In the genomic region with DNA sequence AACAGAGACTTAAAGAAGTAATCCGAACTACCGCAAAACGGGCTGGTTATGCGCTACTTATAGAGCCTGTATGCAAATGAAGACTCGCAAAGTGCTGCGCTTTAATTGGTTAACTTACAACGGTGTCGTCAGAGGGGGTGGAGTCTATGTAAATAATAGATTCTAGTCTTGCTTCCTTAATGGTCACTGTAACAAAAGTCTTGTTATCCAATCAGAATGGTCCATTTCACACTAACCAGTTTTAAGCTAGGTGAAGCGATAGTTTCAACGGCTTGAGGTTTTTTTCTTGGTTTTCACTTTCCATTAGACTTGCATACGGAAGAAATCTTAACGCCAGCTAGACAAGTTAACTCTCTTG, we compare ENCODE assay signal across 8 cellular contexts.
A peak's percentile ranks its signal among the peaks of the same experiment; 100 is the strongest.
DNase-seq lines count a peak whose midpoint lies in the region; ATAC-seq, FAIRE-seq and TF ChIP-seq lines count a peak whose summit lies in the region.
"Not testable (repeated sequence)": the region's sequence is repeated elsewhere in the genome, so short reads cannot be mapped to it uniquely, and the experiment has no call there.

No MANE protein-coding gene starts in this region.

- not testable (repeated sequence) for H3K4me1 Mint-ChIP-seq in astrocyte (ENCODE audit: low read depth, unreplicated experiment); naive B cell; stimulated activated naive B cell treated with anti-CD40 and anti-IgM and Interleukin-4, amounts not matched to agents 10 μg/mL and 1 μg/mL and 100 μg/mL, for 72 hours

- H3K4me3 ChIP-seq in ACC112 (ENCODE audit: low read depth, low read length) = peak overlapping the region; percentile 69
- H3K4me3 ChIP-seq in HCT116 (replicated peaks in 1 of 2; ENCODE audit: low read depth in 1 of 2, low read length in 2 of 2) = not testable (repeated sequence)
- H3K4me3 ChIP-seq in SK-N-SH (ENCODE audit: low read depth in 2 of 2, low read length in 1 of 2) = peak overlapping the region; percentile 45 to 66
- H3K4me3 ChIP-seq in astrocyte (ENCODE audit: insufficient read depth, low read depth, low read length) = peak overlapping the region; percentile 59
- H3K4me3 ChIP-seq in endothelial cell of umbilical vein (replicated peaks in 1 of 3; ENCODE audit: insufficient read depth in 1 of 3, low read depth in 1 of 3, low read length in 3 of 3) = peak overlapping the region in 2 of 3 experiments; percentile 32 to 45

- POLR2A ChIA-PET in HCT116 (lab: Charles Lee); SK-N-SH (lab: Yijun Ruan, JAX); endothelial cell of umbilical vein (lab: Charles Lee): not testable (repeated sequence)

- H3K79me2 ChIP-seq in ACC112 (ENCODE audit: control insufficient read depth, insufficient read depth, low read length, unreplicated experiment); HCT116 (ENCODE audit: insufficient read depth, low read length); SK-N-SH (ENCODE audit: insufficient read depth); astrocyte (ENCODE audit: insufficient read depth, low read length); endothelial cell of umbilical vein (ENCODE audit: control insufficient read depth, insufficient read depth, low read length): not testable (repeated sequence)

- H3K9me1 ChIP-seq in endothelial cell of umbilical vein (replicated peaks; ENCODE audit: control insufficient read depth, extremely low read depth, insufficient read depth, low read length) = not testable (repeated sequence)

- H3K36me3 Mint-ChIP-seq in astrocyte (ENCODE audit: low read depth, unreplicated experiment); naive B cell; stimulated activated naive B cell treated with anti-CD40 and anti-IgM and Interleukin-4, amounts not matched to agents 10 μg/mL and 1 μg/mL and 100 μg/mL, for 72 hours: not testable (repeated sequence)

- peak overlapping the region; percentile 80 for H3K4me3 Mint-ChIP-seq in astrocyte (ENCODE audit: unreplicated experiment)
- H3K4me3 Mint-ChIP-seq in naive B cell = peak overlapping the region in 3 of 8 donors; percentile 25 to 69 (median 68)
- H3K4me3 Mint-ChIP-seq in stimulated activated naive B cell treated with anti-CD40 and anti-IgM and Interleukin-4, amounts not matched to agents 10 μg/mL and 1 μg/mL and 100 μg/mL, for 72 hours = not testable (repeated sequence)

- RAD21 ChIA-PET in HCT116 (lab: Charles Lee; ENCODE audit: low non-redundant PET in 1 of 2, low total read pairs in 2 of 2, uncharacterized antibody in 2 of 2, unreplicated experiment in 2 of 2) = not testable (repeated sequence)

- not testable (repeated sequence) for TF ChIP-seq POLR2A in HCT116 (IDR thresholded peaks at IDR 0.05; ENCODE audit: borderline replicate concordance, extremely low read depth, insufficient read depth, insufficient read length); endothelial cell of umbilical vein (IDR thresholded peaks at IDR 0.05; ENCODE audit: low read depth, low read length)

- dilution Hi-C loops in endothelial cell of umbilical vein (cut with MboI; ENCODE audit: extremely low pct_ligation_motif_present, low sequenced_read_pairs) = not testable (repeated sequence)

- BruUV-seq in HCT116 (replicated peaks; lab: Mats Ljungman, UMichigan); endothelial cell of umbilical vein (replicated peaks; lab: Mats Ljungman, UMichigan): not testable (repeated sequence)

- not testable (repeated sequence) for H2AFZ ChIP-seq in ACC112 (ENCODE audit: low read length, unreplicated experiment); HCT116 (ENCODE audit: low read depth, low read length, poor library complexity, severe bottlenecking)
- H2AFZ ChIP-seq in SK-N-SH (ENCODE audit: low read depth) (peak overlapping the region; percentile 85; the same call in 1 of the 2 replicates), astrocyte (ENCODE audit: low read depth, low read length) (peak overlapping the region; percentile 34), endothelial cell of umbilical vein (ENCODE audit: low read depth, low read length) (peak overlapping the region; percentile 79)

- H3K27me3 ChIP-seq in ACC112 (ENCODE audit: insufficient read depth, low read length); HCT116 (ENCODE audit: insufficient read depth, low read length); SK-N-SH (ENCODE audit: insufficient read depth); astrocyte (ENCODE audit: insufficient read depth, low read length); endothelial cell of umbilical vein (ENCODE audit: control insufficient read depth in 2 of 2, insufficient read depth in 2 of 2, low read length in 2 of 2): not testable (repeated sequence)

- H3K9me2 ChIP-seq in HCT116 (ENCODE audit: insufficient read depth); SK-N-SH: not testable (repeated sequence)

- not testable (repeated sequence) for H4K20me1 ChIP-seq in HCT116 (ENCODE audit: insufficient read depth); SK-N-SH (ENCODE audit: insufficient read depth); astrocyte (ENCODE audit: insufficient read depth, low read length); endothelial cell of umbilical vein (replicated peaks; ENCODE audit: control insufficient read depth, extremely low read depth, insufficient read depth, low read length)

- TF ChIP-seq EP300 in SK-N-SH (IDR thresholded peaks at IDR 0.05; ENCODE audit: borderline replicate concordance in 1 of 2, low read depth in 1 of 2, low read length in 1 of 2) = not testable (repeated sequence)

- WGBS in SK-N-SH (ENCODE audit: low lambda C conversion rate) = under 1% methylated on average over 12 of the region's 12 CpGs

- not testable (repeated sequence) for TF ChIP-seq CTCF in HCT116 (IDR thresholded peaks at IDR 0.05 in 2 of 3, conservative IDR thresholded peaks at IDR 0.05 in 1 of 3; ENCODE audit: borderline replicate concordance in 1 of 3, insufficient read depth in 1 of 3, low read depth in 2 of 3, low read length in 2 of 3); SK-N-SH (IDR thresholded peaks at IDR 0.05); astrocyte (IDR thresholded peaks at IDR 0.05; ENCODE audit: insufficient read depth, low read depth, low read length); endothelial cell of umbilical vein (IDR thresholded peaks at IDR 0.05; ENCODE audit: extremely low read depth in 1 of 2, insufficient read depth in 1 of 2, low read depth in 1 of 2, low read length in 2 of 2)

- TF ChIP-seq RAD21 in HCT116 (IDR thresholded peaks at IDR 0.05; ENCODE audit: low read depth); SK-N-SH (IDR thresholded peaks at IDR 0.05; ENCODE audit: low read length): not testable (repeated sequence)

- H3K4me1 ChIP-seq in ACC112 (ENCODE audit: control insufficient read depth, insufficient read depth, low read length, unreplicated experiment); HCT116 (ENCODE audit: control insufficient read depth in 1 of 2, insufficient read depth in 2 of 2, low read length in 2 of 2); SK-N-SH (ENCODE audit: control insufficient read depth in 1 of 2, insufficient read depth in 2 of 2, low read depth in 1 of 2, low read length in 1 of 2); astrocyte (ENCODE audit: insufficient read depth, low read length); endothelial cell of umbilical vein (ENCODE audit: control insufficient read depth, extremely low read depth, insufficient read depth, low read length): not testable (repeated sequence)

- intact Hi-C loops in HCT116 (cut with micrococcal nuclease); endothelial cell of umbilical vein (cut with micrococcal nuclease); left ventricle myocardium superior (cut with micrococcal nuclease): not testable (repeated sequence)

- not testable (repeated sequence) for H3K4me2 ChIP-seq in HCT116 (ENCODE audit: low read length)
- H3K4me2 ChIP-seq in SK-N-SH (peak overlapping the region; percentile 77), astrocyte (ENCODE audit: low read length) (peak overlapping the region; percentile 80), endothelial cell of umbilical vein (ENCODE audit: insufficient read depth, low read length) (peak overlapping the region; percentile 11)

- H3K36me3 ChIP-seq in ACC112 (ENCODE audit: insufficient read depth, low read length); HCT116 (ENCODE audit: control insufficient read depth in 1 of 2, insufficient read depth in 2 of 2, low read length in 2 of 2); SK-N-SH (replicated peaks in 1 of 2; ENCODE audit: control insufficient read depth in 1 of 2, insufficient read depth in 2 of 2, low read length in 1 of 2); astrocyte (ENCODE audit: insufficient read depth, low read length); endothelial cell of umbilical vein (ENCODE audit: control insufficient read depth in 2 of 2, extremely low read depth in 1 of 2, insufficient read depth in 2 of 2, low read length in 2 of 2): not testable (repeated sequence)

- not testable (repeated sequence) for H3K9me3 Mint-ChIP-seq in astrocyte (ENCODE audit: unreplicated experiment); naive B cell; stimulated activated naive B cell treated with anti-CD40 and anti-IgM and Interleukin-4, amounts not matched to agents 10 μg/mL and 1 μg/mL and 100 μg/mL, for 72 hours

- not testable (repeated sequence) for H3K27ac ChIP-seq in ACC112 (ENCODE audit: low read depth, low read length); HCT116 (ENCODE audit: low read depth, low read length); endothelial cell of umbilical vein (ENCODE audit: insufficient read depth, low read depth, low read length)
- peak overlapping the region; percentile 64 to 66 for H3K27ac ChIP-seq in SK-N-SH (ENCODE audit: low read depth in 2 of 2, low read length in 1 of 2)
- H3K27ac ChIP-seq in astrocyte (ENCODE audit: low read depth, low read length) = peak overlapping the region; percentile 33

- not testable (repeated sequence) for H3F3A ChIP-seq in SK-N-SH (replicated peaks; ENCODE audit: insufficient read depth)

- not testable (repeated sequence) for H3K27ac Mint-ChIP-seq in astrocyte (ENCODE audit: unreplicated experiment); stimulated activated naive B cell treated with anti-CD40 and anti-IgM and Interleukin-4, amounts not matched to agents 10 μg/mL and 1 μg/mL and 100 μg/mL, for 72 hours
- peak overlapping the region in 1 of 6 donors; percentile 61 for H3K27ac Mint-ChIP-seq in naive B cell

- CTCF ChIA-PET in HCT116 (lab: Charles Lee); SK-N-SH (lab: Yijun Ruan, JAX); endothelial cell of umbilical vein (lab: Charles Lee): not testable (repeated sequence)

- not testable (repeated sequence) for H3K9me3 ChIP-seq in HCT116 (ENCODE audit: control insufficient read depth in 1 of 2, insufficient read depth in 1 of 2, low read depth in 1 of 2, low read length in 2 of 2); SK-N-SH; astrocyte (ENCODE audit: insufficient read depth, low read depth, low read length); endothelial cell of umbilical vein (replicated peaks; ENCODE audit: control insufficient read depth, insufficient read depth, low read length)

- not testable (repeated sequence) for FAIRE-seq in astrocyte (lab: Jason Lieb, UNC)
- peak; percentile 63 for FAIRE-seq in endothelial cell of umbilical vein (lab: Jason Lieb, UNC)

- ATAC-seq in HCT116 (peak; percentile 41; the same call in 1 of the 2 replicates), left ventricle myocardium superior (peak; percentile 98), naive B cell (ENCODE audit: low read depth in 2 of 2) (peak; percentile 85 to 88)
- peak; percentile 75 to 81 for ATAC-seq in stimulated activated naive B cell treated with anti-CD40 and anti-IgM and Interleukin-4, amounts not matched to agents 10 μg/mL and 1 μg/mL and 100 μg/mL, for 72 hours (replicated peaks)

- not testable (repeated sequence) for H3K9ac ChIP-seq in HCT116 (ENCODE audit: low read length); endothelial cell of umbilical vein (replicated peaks; ENCODE audit: extremely low read depth, insufficient read depth, low read length)
- H3K9ac ChIP-seq in SK-N-SH (peak overlapping the region; percentile 64), astrocyte (ENCODE audit: low read length) (peak overlapping the region; percentile 60)

- H3K27me3 Mint-ChIP-seq in astrocyte (ENCODE audit: low read depth, unreplicated experiment); naive B cell; stimulated activated naive B cell treated with anti-CD40 and anti-IgM and Interleukin-4, amounts not matched to agents 10 μg/mL and 1 μg/mL and 100 μg/mL, for 72 hours: not testable (repeated sequence)

- DNase-seq in HCT116 (ENCODE audit: low read depth, low spot score); SK-N-SH; astrocyte (ENCODE audit: low read depth); endothelial cell of umbilical vein (ENCODE audit: low read depth, low spot score); left ventricle myocardium superior; stimulated activated naive B cell treated with anti-CD40 and anti-IgM and Interleukin-4, amounts not matched to agents 10 μg/mL and 1 μg/mL and 100 μg/mL, for 72 hours: not testable (repeated sequence)
- peak; percentile 1 for DNase-seq in naive B cell

Comparison
In these comparisons a context has a peak if more than half of its experiments do, and no peak if none do; other contexts are left out.
1. ATAC-seq: peak in every context shown above with its lines; median percentile 98 in left ventricle myocardium superior; 86 in naive B cell; 78 in stimulated activated naive B cell treated with anti-CD40 and anti-IgM and Interleukin-4, amounts not matched to agents 10 μg/mL and 1 μg/mL and 100 μg/mL, for 72 hours; 41 in HCT116.